In genomic region chr16:23306199-23307100, GRCh38 we compare ENCODE assay signal across 2 cellular contexts.
TF ChIP-seq lines count a peak whose summit lies in the region.

No MANE protein-coding gene starts in this region.

TF ChIP-seq in SK-N-SH, 30 proteins besides CTCF, POLR2A, EP300 and RAD21 (continued from another document):
- TF ChIP-seq REST (IDR thresholded peaks at IDR 0.05; ENCODE audit: low read depth, low read length): no peak
- TF ChIP-seq ELF1 (IDR thresholded peaks at IDR 0.05): no peak
- TF ChIP-seq NRF1 (IDR thresholded peaks at IDR 0.05; ENCODE audit: low read depth, low read length): no peak
- TF ChIP-seq MXI1 (IDR thresholded peaks at IDR 0.05; ENCODE audit: low read depth, low read length): no peak
- TF ChIP-seq FOXJ3 (CRISPR knock-in tag; IDR thresholded peaks at IDR 0.05): no peak
- no peak for TF ChIP-seq PBX3 (IDR thresholded peaks at IDR 0.05)
- no peak for TF ChIP-seq USF2 (IDR thresholded peaks at IDR 0.05; ENCODE audit: borderline replicate concordance, low read depth, low read length)
- TF ChIP-seq MAX (IDR thresholded peaks at IDR 0.05; ENCODE audit: low read depth): no peak
- no peak for TF ChIP-seq RCOR1 (IDR thresholded peaks at IDR 0.05; ENCODE audit: low read length)
- no peak for TF ChIP-seq ZBTB33 (IDR thresholded peaks at IDR 0.05; ENCODE audit: borderline replicate concordance, low read depth)
- TF ChIP-seq FOXM1 (IDR thresholded peaks at IDR 0.05; ENCODE audit: low read depth): no peak
- no peak for TF ChIP-seq TAF1 (IDR thresholded peaks at IDR 0.05; ENCODE audit: borderline replicate concordance, low read depth, low read length)
- no peak for TF ChIP-seq NFIC (IDR thresholded peaks at IDR 0.05; ENCODE audit: borderline replicate concordance)
- TF ChIP-seq TCF12 (IDR thresholded peaks at IDR 0.05): no peak
- TF ChIP-seq EZH2phosphoT487 (IDR thresholded peaks at IDR 0.05; ENCODE audit: borderline replicate concordance, low read depth): no peak
- no peak for TF ChIP-seq GABPA (IDR thresholded peaks at IDR 0.05; ENCODE audit: low read depth)
- no peak for TF ChIP-seq YY1 (IDR thresholded peaks at IDR 0.05; ENCODE audit: low read depth)
- no peak for TF ChIP-seq GATA2 (CRISPR knock-in tag; IDR thresholded peaks at IDR 0.05)

TF ChIP-seq in HEK293, 187 proteins besides CTCF, POLR2A, EP300 and RAD21 (continued from another document):
- TF ChIP-seq ZNF785 (tag by site-specific recombination; IDR thresholded peaks at IDR 0.05) (no peak), ZSCAN18 (tag by site-specific recombination; IDR thresholded peaks at IDR 0.05) (no peak), ZNF24 (tag by site-specific recombination; IDR thresholded peaks at IDR 0.05) (no peak), ZNF701 (tag by site-specific recombination; IDR thresholded peaks at IDR 0.05) (no peak), IKZF3 (tag by site-specific recombination; IDR thresholded peaks at IDR 0.05) (no peak), TRIM28 (IDR thresholded peaks at IDR 0.05; ENCODE audit: borderline replicate concordance, low read length) (0 out of 2 replicates have a peak, but pooled peaks have one; percentile 21), ZBTB8A (tag by site-specific recombination; IDR thresholded peaks at IDR 0.05) (no peak), ZNF19 (tag by site-specific recombination; IDR thresholded peaks at IDR 0.05; ENCODE audit: low read depth) (no peak)
